13 cellular contexts compared by ENCODE assay signal in the genomic region with DNA sequence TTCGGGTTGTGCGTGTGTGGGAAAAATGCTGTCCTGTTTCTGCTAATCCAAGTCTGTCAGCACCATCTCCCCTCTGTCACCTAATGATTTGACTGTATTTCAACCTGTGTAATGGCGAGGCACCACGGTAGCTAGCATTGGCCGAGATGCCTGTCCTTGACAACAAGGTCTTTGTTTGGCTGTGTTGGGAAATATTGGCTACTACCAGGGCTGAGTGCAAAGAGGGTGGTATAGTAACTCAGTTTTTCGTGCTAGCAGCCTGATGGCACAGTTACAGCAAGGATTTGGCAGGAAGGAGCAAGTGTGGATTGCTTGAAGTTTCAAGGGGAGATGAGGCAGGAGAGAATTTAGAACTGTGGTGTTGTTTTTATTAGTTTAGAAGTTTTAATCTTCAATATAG.
DNase-seq lines count a peak whose midpoint lies in the region; ATAC-seq and TF ChIP-seq lines count a peak whose summit lies in the region.
"Had no signal": no experiment of that assay in that cellular context is flagged by ENCODE, and none has a peak within 500 bp of the region (broad histone marks: within the 10 kb centered on the region; RNA-seq: fewer than 3 reads in every experiment).

No MANE protein-coding gene starts in this region.

- H3K4me1 ChIP-seq in adipocyte (ENCODE audit: control insufficient read depth, insufficient read depth, low read length) (peaks cover 18% of the 10 kb centered on the region), vagina (no peaks in the 10 kb centered on the region)

- H3K4me3 ChIP-seq in adipocyte (ENCODE audit: low read length) = no peak overlapping the region
- no peak overlapping the region for H3K4me3 ChIP-seq in fibroblast of the aortic adventitia (ENCODE audit: low read depth, low read length)
- no peak overlapping the region for H3K4me3 ChIP-seq in vagina
- H3K4me3 ChIP-seq: ovary, thoracic aorta had no signal

- H3K9me3 ChIP-seq in adipocyte (ENCODE audit: control insufficient read depth, low read length) (peaks cover 6% of the 10 kb centered on the region), vagina (no peaks in the 10 kb centered on the region)
- H3K9me3 ChIP-seq: ovary, thoracic aorta had no signal

- H3K36me3 ChIP-seq in adipocyte (ENCODE audit: control insufficient read depth, insufficient read depth, low read length, severe bottlenecking) (no peaks in the 10 kb centered on the region), vagina (no peaks in the 10 kb centered on the region)
- H3K36me3 ChIP-seq: ovary, thoracic aorta had no signal

- no peak for TF ChIP-seq POLR2A in vagina (IDR thresholded peaks at IDR 0.05)

- TF ChIP-seq CTCF in fibroblast of the aortic adventitia (IDR thresholded peaks at IDR 0.05; ENCODE audit: insufficient read depth, low read length) = no peak
- TF ChIP-seq CTCF in vagina (IDR thresholded peaks at IDR 0.05) = no peak

- no peak for ATAC-seq in HG03460 (IDR thresholded peaks at IDR 0.05; ENCODE audit: unreplicated experiment)

- intact Hi-C loops in vagina (cut with DNase I) = no loop called here

- H3K27me3 ChIP-seq in adipocyte (replicated peaks; ENCODE audit: control insufficient read depth, insufficient read depth, low read length) (no peaks in the 10 kb centered on the region), vagina (no peaks in the 10 kb centered on the region)
- H3K27me3 ChIP-seq: ovary had no signal

- no peak overlapping the region for H3K27ac ChIP-seq in vagina
- H3K27ac ChIP-seq: ovary, thoracic aorta had no signal

- peak; percentile 62 for DNase-seq in G401 (ENCODE audit: low spot score)
- no peak for DNase-seq in adipocyte (ENCODE audit: low read depth)
- DNase-seq in fibroblast of the aortic adventitia (ENCODE audit: low read depth) = peak; percentile 79
- DNase-seq in pons (ENCODE audit: low spot score) = peak; percentile 67
- DNase-seq in vagina (ENCODE audit: extremely low spot score in 2 of 2) = no peak
- DNase-seq in NCI-H2107 (lab: John Stamatoyannopoulos, UW) = no peak
- DNase-seq in stimulated activated CD4-positive, alpha-beta T cell treated with anti-CD3 and anti-CD28 coated beads, Interleukin-1b, Interleukin-23, amount 100 ng/mL, for 48 hours = no peak
- DNase-seq: COR-L47, Kasumi-1, NCI-H1436 treated with DMSO at 0.1 percent for 48 hours, ovary had no signal

- in situ Hi-C loops in G401 (cut with HindIII; ENCODE audit: low sequenced_read_pairs) = no loop called here

- peak overlapping the region; percentile 19 for H3K9ac ChIP-seq in adipocyte (ENCODE audit: low read length)

Comparison
In these comparisons a context has a peak if more than half of its experiments do, and no peak if none do; other contexts are left out.
1. DNase-seq: peak in G401 (single experiment), fibroblast of the aortic adventitia (single experiment) and pons (single experiment); none in adipocyte (single experiment), vagina (0 of 2), NCI-H2107 (single experiment) and stimulated activated CD4-positive, alpha-beta T cell treated with anti-CD3 and anti-CD28 coated beads, Interleukin-1b, Interleukin-23, amount 100 ng/mL, for 48 hours (single experiment).